Comparison of ENCODE assay signal across 19 cellular contexts in genomic region chr10:51667992-51668689, GRCh38. TPM values are rescaled to one million over a fixed set of nuclear protein-coding genes. Genes with fewer than 3 reads are reported as not detected.
DNase-seq lines count a peak whose midpoint lies in the region; ATAC-seq, FAIRE-seq and TF ChIP-seq lines count a peak whose summit lies in the region.
"Had no signal": no experiment of that assay in that cellular context is flagged by ENCODE, and none has a peak within 500 bp of the region (broad histone marks: within the 10 kb centered on the region; RNA-seq: fewer than 3 reads in every experiment).

No MANE protein-coding gene starts in this region.

- H3K36me3 Mint-ChIP-seq in CD4-positive, alpha-beta memory T cell, result no peaks in the 10 kb centered on the region
- H3K36me3 Mint-ChIP-seq: activated naive CD4-positive, alpha-beta T cell treated with anti-CD3 and anti-CD28 coated beads, Interleukin-2, amount 50 U/mL, for 24 hours; stimulated activated effector memory CD8-positive, alpha-beta T cell treated with anti-CD3 and anti-CD28 coated beads, Interleukin-12 subunit alpha, Interleukin-12 subunit beta, amount 100 ng/mL, for 72 hours had no signal

- peak; percentile 43 for FAIRE-seq in keratinocyte (lab: Jason Lieb, UNC)
- FAIRE-seq: D721Med had no signal

- no peaks in the 10 kb centered on the region for H3K9me3 ChIP-seq in keratinocyte (ENCODE audit: control insufficient read depth, low read depth, low read length)
- no peaks in the 10 kb centered on the region for H3K9me3 ChIP-seq in CD4-positive, alpha-beta memory T cell (ENCODE audit: control insufficient read depth in 1 of 2, low read length in 2 of 2)
- H3K9me3 ChIP-seq: upper lobe of right lung had no signal

- no peak overlapping the region for H2AFZ ChIP-seq in keratinocyte (ENCODE audit: control insufficient read depth, low read length)

- H3K27ac Mint-ChIP-seq in CD4-positive, alpha-beta memory T cell, result no peak overlapping the region
- H3K27ac Mint-ChIP-seq: activated naive CD4-positive, alpha-beta T cell treated with anti-CD3 and anti-CD28 coated beads, Interleukin-2, amount 50 U/mL, for 24 hours; naive thymus-derived CD8-positive, alpha-beta T cell; stimulated activated effector memory CD8-positive, alpha-beta T cell treated with anti-CD3 and anti-CD28 coated beads, Interleukin-12 subunit alpha, Interleukin-12 subunit beta, amount 100 ng/mL, for 72 hours had no signal

- intact Hi-C loops in left cardiac atrium (cut with DNase I) (no loop called here), Right ventricle myocardium inferior (cut with DNase I) (no loop called here)
- intact Hi-C loops in CD4-positive, alpha-beta memory T cell (cut with micrococcal nuclease), result no loop called here

- H3K4me3 ChIP-seq in keratinocyte (ENCODE audit: control insufficient read depth in 2 of 3, extremely low read depth in 1 of 3, insufficient read depth in 2 of 3, low read depth in 1 of 3, low read length in 3 of 3) (no peak overlapping the region), coronary artery (no peak overlapping the region)
- no peak overlapping the region for H3K4me3 ChIP-seq in CD4-positive, alpha-beta memory T cell (ENCODE audit: low read length in 2 of 2)
- H3K4me3 ChIP-seq: left lung, Peyer's patch, upper lobe of right lung had no signal

- no peak for TF ChIP-seq CTCF in keratinocyte (optimal IDR thresholded peaks at IDR 0.05 in 1 of 3, IDR thresholded peaks at IDR 0.05 in 1 of 3, conservative IDR thresholded peaks at IDR 0.05 in 1 of 3; ENCODE audit: extremely low read depth in 1 of 3, insufficient read depth in 2 of 3, low read length in 3 of 3)
- no peak for TF ChIP-seq CTCF in coronary artery (IDR thresholded peaks at IDR 0.05)

- DNase-seq in left cardiac atrium (no peak), Right ventricle myocardium inferior (ENCODE audit: missing footprints) (no peak), astrocyte of the hippocampus (ENCODE audit: low read depth, low spot score) (peak; percentile 78), keratinocyte (ENCODE audit: low read depth, low spot score) (no peak), NCI-H2107 (lab: John Stamatoyannopoulos, UW) (no peak), coronary artery (ENCODE audit: low spot score) (no peak)
- DNase-seq in CD4-positive, alpha-beta memory T cell, result no peak
- DNase-seq: activated CD4-positive, CD25-positive, alpha-beta regulatory T cell treated with anti-CD3 and anti-CD28 coated beads, Interleukin-2, amount 50 U/mL, for 72 hours; hypothalamus; left lung; naive thymus-derived CD8-positive, alpha-beta T cell; NCI-H146; Peyer's patch; upper lobe of right lung had no signal

- H3K27me3 ChIP-seq in keratinocyte (ENCODE audit: control insufficient read depth, extremely low read depth, insufficient read depth, low read length), result no peaks in the 10 kb centered on the region
- no peaks in the 10 kb centered on the region for H3K27me3 ChIP-seq in CD4-positive, alpha-beta memory T cell (ENCODE audit: insufficient read depth, low read length)
- H3K27me3 ChIP-seq: left lung, Peyer's patch, upper lobe of right lung had no signal

- POLR2A ChIA-PET in CD4-positive, alpha-beta memory T cell (lab: Charles Lee; ENCODE audit: partially characterized antibody), result no interaction called here

- no peaks in the 10 kb centered on the region for H3K9me1 ChIP-seq in keratinocyte (ENCODE audit: control insufficient read depth, extremely low read depth, insufficient read depth, low read length)

- H4K20me1 ChIP-seq in keratinocyte (ENCODE audit: control insufficient read depth, extremely low read depth, insufficient read depth, low read length), result no peaks in the 10 kb centered on the region

- peaks cover 0 to 13% (median 2%) of the 10 kb centered on the region in 8 donors for H3K9me3 Mint-ChIP-seq in CD4-positive, alpha-beta memory T cell

- dilution Hi-C loops in keratinocyte (cut with MboI; ENCODE audit: extremely low pct_ligation_motif_present, low sequenced_read_pairs), result no loop called here

- H3K9ac ChIP-seq in keratinocyte (ENCODE audit: control insufficient read depth, extremely low read depth, insufficient read depth, low read length), result no peak overlapping the region
- H3K9ac ChIP-seq: KMS-11 had no signal

- H3K27ac ChIP-seq in keratinocyte (ENCODE audit: control insufficient read depth, insufficient read depth, low read length), result no peak overlapping the region
- no peak overlapping the region for H3K27ac ChIP-seq in CD4-positive, alpha-beta memory T cell (ENCODE audit: low read depth, low read length)
- H3K27ac ChIP-seq in coronary artery, result no peak overlapping the region
- H3K27ac ChIP-seq: KMS-11, left lung, Peyer's patch, upper lobe of right lung had no signal

- no peaks in the 10 kb centered on the region for H3K36me3 ChIP-seq in keratinocyte (ENCODE audit: control insufficient read depth in 2 of 2, extremely low read depth in 1 of 2, insufficient read depth in 2 of 2, low read length in 2 of 2)
- no peaks in the 10 kb centered on the region for H3K36me3 ChIP-seq in CD4-positive, alpha-beta memory T cell (ENCODE audit: insufficient read depth, low read length)
- H3K36me3 ChIP-seq: left lung, Peyer's patch, upper lobe of right lung had no signal

- CTCF ChIA-PET in CD4-positive, alpha-beta memory T cell (lab: Charles Lee; ENCODE audit: partially characterized antibody), result no interaction called here

- no peaks in the 10 kb centered on the region for H3K4me1 ChIP-seq in keratinocyte (ENCODE audit: control insufficient read depth, extremely low read depth, insufficient read depth, low read length)
- no peaks in the 10 kb centered on the region for H3K4me1 ChIP-seq in CD4-positive, alpha-beta memory T cell (ENCODE audit: insufficient read depth, low read length)
- H3K4me1 ChIP-seq: left lung, Peyer's patch, upper lobe of right lung had no signal

- peak; percentile 34 to 88 for ATAC-seq in left cardiac atrium
- ATAC-seq in Right ventricle myocardium inferior, result no peak
- ATAC-seq in GM21576 (IDR thresholded peaks at IDR 0.05; ENCODE audit: unreplicated experiment), result no peak
- ATAC-seq: left lung; naive thymus-derived CD8-positive, alpha-beta T cell; stimulated activated effector memory CD8-positive, alpha-beta T cell treated with anti-CD3 and anti-CD28 coated beads, Interleukin-12 subunit alpha, Interleukin-12 subunit beta, amount 100 ng/mL, for 72 hours; upper lobe of right lung had no signal

- no peak overlapping the region for H3K4me3 Mint-ChIP-seq in CD4-positive, alpha-beta memory T cell
- H3K4me3 Mint-ChIP-seq: activated naive CD4-positive, alpha-beta T cell treated with anti-CD3 and anti-CD28 coated beads, Interleukin-2, amount 50 U/mL, for 24 hours; naive thymus-derived CD8-positive, alpha-beta T cell; stimulated activated effector memory CD8-positive, alpha-beta T cell treated with anti-CD3 and anti-CD28 coated beads, Interleukin-12 subunit alpha, Interleukin-12 subunit beta, amount 100 ng/mL, for 72 hours had no signal

- no peaks in the 10 kb centered on the region for H3K79me2 ChIP-seq in keratinocyte (ENCODE audit: control insufficient read depth, insufficient read depth, low read length)

- H3K4me2 ChIP-seq in keratinocyte (ENCODE audit: control insufficient read depth, extremely low read depth, insufficient read depth, low read depth, low read length), result no peak overlapping the region
- H3K4me2 ChIP-seq: KMS-11 had no signal

- no peaks in the 10 kb centered on the region for H3K4me1 Mint-ChIP-seq in CD4-positive, alpha-beta memory T cell
- H3K4me1 Mint-ChIP-seq: activated naive CD4-positive, alpha-beta T cell treated with anti-CD3 and anti-CD28 coated beads, Interleukin-2, amount 50 U/mL, for 24 hours; naive thymus-derived CD8-positive, alpha-beta T cell; stimulated activated effector memory CD8-positive, alpha-beta T cell treated with anti-CD3 and anti-CD28 coated beads, Interleukin-12 subunit alpha, Interleukin-12 subunit beta, amount 100 ng/mL, for 72 hours had no signal

- peaks cover 2 to 6% of the 10 kb centered on the region in 2 donors for H3K27me3 Mint-ChIP-seq in CD4-positive, alpha-beta memory T cell

RNA-seq across cellular contexts. Expression of gene CSTF2T, which starts 31.3 kb away (rescaled TPM):
- 10 to 100 TPM; 19.2 to 23.7 TPM for total RNA-seq in left cardiac atrium
- 21.3 TPM for total RNA-seq in Right ventricle myocardium inferior
- polyA plus RNA-seq in keratinocyte, result 6.6 to 10.8 TPM (median 7.0 TPM) in 3 replicates
- 3.9 TPM for polyA plus RNA-seq in keratinocyte (2011; ENCODE audit: low read depth)
- polyA plus RNA-seq in keratinocyte (2011; cell fraction: cytosol; rRNA removed), result 4.6 and 5.5 TPM in 2 replicates
- 12.8 and 13.9 TPM in 2 replicates for polyA plus RNA-seq in keratinocyte (2011; cell fraction: nucleus; rRNA removed)
- 4.8 and 13.4 TPM in 2 replicates for polyA plus RNA-seq in keratinocyte (2012; ENCODE audit: low replicate concordance)
- polyA minus RNA-seq in keratinocyte, result 6.7 to 8.6 TPM (median 8.3 TPM) in 3 replicates
- 3.5 TPM for polyA minus RNA-seq in keratinocyte (2011; cell fraction: cytosol; rRNA and poly(A)+ RNA removed)
- 6.5 and 11.8 TPM in 2 replicates for polyA minus RNA-seq in keratinocyte (2011; cell fraction: nucleus; rRNA and poly(A)+ RNA removed)
- 10 to 100 TPM; 39.0 to 39.8 TPM for total RNA-seq in CD4-positive, alpha-beta memory T cell
- 10 to 100 TPM; 11.6 to 15.4 TPM for polyA plus RNA-seq in CD4-positive, alpha-beta memory T cell

Comparison
In these comparisons a context has a peak if more than half of its experiments do, and no peak if none do; other contexts are left out.
1. ATAC-seq: peak in left cardiac atrium (2 of 2); none in Right ventricle myocardium inferior (single experiment) and GM21576 (single experiment).